In genomic region chr1:218492840-218493239, GRCh38 we compare ENCODE assay signal across 17 cellular contexts.
DNase-seq lines count a peak whose midpoint lies in the region; ATAC-seq, FAIRE-seq and TF ChIP-seq lines count a peak whose summit lies in the region.
"Had no signal": no experiment of that assay in that cellular context is flagged by ENCODE, and none has a peak within 500 bp of the region (broad histone marks: within the 10 kb centered on the region; RNA-seq: fewer than 3 reads in every experiment).

No MANE protein-coding gene starts in this region.

- H2AFZ ChIP-seq in PC-9, result no peak overlapping the region
- no peak overlapping the region for H2AFZ ChIP-seq in H1 (ENCODE audit: low read length)

- H3K9me3 Mint-ChIP-seq in activated naive CD8-positive, alpha-beta T cell treated with anti-CD3 and anti-CD28 coated beads, Interleukin-2, amount 50 U/mL, for 24 hours, result no peaks in the 10 kb centered on the region
- no peaks in the 10 kb centered on the region for H3K9me3 Mint-ChIP-seq in activated naive CD8-positive, alpha-beta T cell treated with anti-CD3 and anti-CD28 coated beads for 36 hours
- H3K9me3 Mint-ChIP-seq in stimulated activated naive B cell treated with anti-CD40 and anti-IgM and Interleukin-4, amounts not matched to agents 10 μg/mL and 1 μg/mL and 100 μg/mL, for 72 hours, result no peaks in the 10 kb centered on the region

- H2BK12ac ChIP-seq in H1 (ENCODE audit: low read depth, low read length), result peak overlapping the region; percentile 96

- H4K5ac ChIP-seq in H1 (ENCODE audit: insufficient read length, low read depth, low read length), result peak overlapping the region; percentile 63

- H3K18ac ChIP-seq in H1 (ENCODE audit: extremely low read depth, low read length), result peak overlapping the region; percentile 4

- H3K4me3 Mint-ChIP-seq in activated naive CD8-positive, alpha-beta T cell treated with anti-CD3 and anti-CD28 coated beads, Interleukin-2, amount 50 U/mL, for 24 hours, result no peak overlapping the region
- H3K4me3 Mint-ChIP-seq in activated naive CD8-positive, alpha-beta T cell treated with anti-CD3 and anti-CD28 coated beads for 36 hours, result no peak overlapping the region
- H3K4me3 Mint-ChIP-seq in stimulated activated naive B cell treated with anti-CD40 and anti-IgM and Interleukin-4, amounts not matched to agents 10 μg/mL and 1 μg/mL and 100 μg/mL, for 72 hours, result no peak overlapping the region

- TF ChIP-seq CTCF in PC-9 (conservative IDR thresholded peaks at IDR 0.05), result no peak
- TF ChIP-seq CTCF in H1 (IDR thresholded peaks at IDR 0.05; ENCODE audit: control extremely low read depth in 1 of 3, insufficient read depth in 1 of 3, low read depth in 1 of 3, low read length in 3 of 3), result no peak

- no peak for TF ChIP-seq RAD21 in H1 (IDR thresholded peaks at IDR 0.05 in 1 of 2, conservative IDR thresholded peaks at IDR 0.05 in 1 of 2; ENCODE audit: low read depth in 2 of 2, low read length in 2 of 2)

- no peaks in the 10 kb centered on the region for H4K20me1 ChIP-seq in PC-9 (ENCODE audit: insufficient read depth)
- no peaks in the 10 kb centered on the region for H4K20me1 ChIP-seq in H1 (replicated peaks in 1 of 2; ENCODE audit: control insufficient read depth in 1 of 2, insufficient read depth in 2 of 2, low read length in 2 of 2)

- peaks cover 26% of the 10 kb centered on the region for H3K9me3 ChIP-seq in PC-9 (ENCODE audit: insufficient read depth, low read depth)
- H3K9me3 ChIP-seq in H1 (ENCODE audit: insufficient read depth in 2 of 2, low read depth in 1 of 2, low read length in 1 of 2), result no peaks in the 10 kb centered on the region

- 91% methylated on average over 2 of the region's 2 CpGs; no CpG with 5 or more reads in 1 of the 2 experiments for WGBS in H1 (ENCODE audit: extremely low coverage in 1 of 2, insufficient coverage in 1 of 2, insufficient read length in 1 of 2, insufficient replicate concordance in 2 of 2, low coverage in 1 of 2, low lambda C conversion rate in 2 of 2, missing lambda C conversion rate in 1 of 2), 2 experiments

- FAIRE-seq in H1 (lab: Jason Lieb, UNC), result no peak

- H3F3A ChIP-seq in PC-9 (ENCODE audit: insufficient read depth, low read depth), result peaks cover 44% of the 10 kb centered on the region

- H3K27ac ChIP-seq in PC-9, result peak overlapping the region; percentile 11; the same call in 1 of the 2 replicates
- no peak overlapping the region for H3K27ac ChIP-seq in H1 (ENCODE audit: low read depth, low read length)

- H3K23ac ChIP-seq in H1 (ENCODE audit: insufficient read length), result no peak overlapping the region

- H4K8ac ChIP-seq in H1 (ENCODE audit: extremely low read depth, insufficient read depth, low read length), result no peak overlapping the region

- no peaks in the 10 kb centered on the region for H3K79me1 ChIP-seq in H1 (ENCODE audit: low read depth, low read length)

- H3K27me3 ChIP-seq in PC-9 (ENCODE audit: insufficient read depth, low read depth), result no peaks in the 10 kb centered on the region
- no peaks in the 10 kb centered on the region for H3K27me3 ChIP-seq in H1 (replicated peaks in 1 of 4; ENCODE audit: control insufficient read depth in 3 of 4, extremely low read depth in 1 of 4, insufficient read depth in 3 of 4, low read length in 3 of 4)

- intact Hi-C loops in PC-9 (cut with micrococcal nuclease; ENCODE audit: unreplicated experiment), result loop anchor here (10.0 kb wide), 2 partner anchors 682 to 1072 kb away; partner anchors contain the start of gene LYPLAL1

- DNase-seq in activated naive CD8-positive, alpha-beta T cell treated with anti-CD3 and anti-CD28 coated beads, Interleukin-2, amount 50 U/mL, for 24 hours, result no peak
- DNase-seq in activated naive CD8-positive, alpha-beta T cell treated with anti-CD3 and anti-CD28 coated beads for 36 hours, result no peak
- DNase-seq in PC-9, result peak in 1 of 2 experiments; percentile 83
- no peak for DNase-seq in H1 (ENCODE audit: low read depth in 1 of 2, low spot score in 2 of 2)
- no peak for DNase-seq in stimulated activated naive B cell treated with anti-CD40 and anti-IgM and Interleukin-4, amounts not matched to agents 10 μg/mL and 1 μg/mL and 100 μg/mL, for 72 hours
- DNase-seq in activated CD4-positive, alpha-beta T cell treated with anti-CD3 and anti-CD28 coated beads, Interleukin-2, amount 50 U/mL, for 48 hours, result no peak
- DNase-seq: 8988T, COR-L47, DMS53, GDM1, H7, NCI-H146, NCI-H69, SHP77 treated with DMSO at 0.1 percent for 48 hours had no signal

- no peaks in the 10 kb centered on the region for H3K9me2 ChIP-seq in PC-9 (ENCODE audit: insufficient read depth)

- H4K91ac ChIP-seq in H1 (replicated peaks; ENCODE audit: insufficient read length, low read length), result no peak overlapping the region

- H3K9ac ChIP-seq in H1 (replicated peaks in 1 of 4; ENCODE audit: extremely low read depth in 1 of 4, low read depth in 3 of 4, low read length in 3 of 4), result no peak overlapping the region

- no peak overlapping the region for H3K56ac ChIP-seq in H1 (replicated peaks; ENCODE audit: insufficient read length, low read depth, low read length)

- H3K23me2 ChIP-seq in H1 (ENCODE audit: low read depth, low read length), result no peaks in the 10 kb centered on the region

- H3K4me2 ChIP-seq in PC-9 (peak overlapping the region; percentile 0; the same call in 1 of the 2 replicates), H1 (ENCODE audit: insufficient read depth in 1 of 2, low read depth in 2 of 2, low read length in 2 of 2) (no peak overlapping the region)

- H3K79me2 ChIP-seq in PC-9 (ENCODE audit: low read depth), result no peaks in the 10 kb centered on the region
- no peaks in the 10 kb centered on the region for H3K79me2 ChIP-seq in H1 (ENCODE audit: control insufficient read depth in 1 of 2, insufficient read depth in 2 of 2, low read length in 2 of 2)

- no peak for TF ChIP-seq EP300 in H1 (IDR thresholded peaks at IDR 0.05; ENCODE audit: borderline replicate concordance in 1 of 2, low read depth in 2 of 2, low read length in 2 of 2)

- H2BK5ac ChIP-seq in H1 (ENCODE audit: low read depth, low read length), result no peak overlapping the region

- no peak overlapping the region for H3K4me3 ChIP-seq in PC-9
- H3K4me3 ChIP-seq in H1 (ENCODE audit: extremely low read depth in 1 of 4, insufficient read depth in 2 of 4, low read depth in 3 of 4, low read length in 4 of 4), result no peak overlapping the region

- H2AK5ac ChIP-seq in H1 (ENCODE audit: low read depth, low read length), result peak overlapping the region; percentile 87; the same call in 1 of the 2 replicates

- TF ChIP-seq POLR2A in H1 (IDR thresholded peaks at IDR 0.05; ENCODE audit: control extremely low read depth in 1 of 2, low read depth in 2 of 2, low read length in 2 of 2), result no peak

- peaks cover 4% of the 10 kb centered on the region for H3K4me1 Mint-ChIP-seq in activated naive CD8-positive, alpha-beta T cell treated with anti-CD3 and anti-CD28 coated beads, Interleukin-2, amount 50 U/mL, for 24 hours
- H3K4me1 Mint-ChIP-seq in activated naive CD8-positive, alpha-beta T cell treated with anti-CD3 and anti-CD28 coated beads for 36 hours, result no peaks in the 10 kb centered on the region
- H3K4me1 Mint-ChIP-seq in stimulated activated naive B cell treated with anti-CD40 and anti-IgM and Interleukin-4, amounts not matched to agents 10 μg/mL and 1 μg/mL and 100 μg/mL, for 72 hours, result peaks cover 2 to 4% of the 10 kb centered on the region in 2 donors
- H3K4me1 Mint-ChIP-seq: CD14-positive monocyte had no signal

- H2BK120ac ChIP-seq in H1 (replicated peaks; ENCODE audit: low read depth, low read length), result peak overlapping the region; percentile 52

- H3K14ac ChIP-seq in H1 (ENCODE audit: insufficient read length), result no peak overlapping the region

- peak overlapping the region; percentile 99; the same call in 1 of the 2 replicates for H2BK15ac ChIP-seq in H1 (ENCODE audit: low read length)

- H3K36me3 ChIP-seq in PC-9 (ENCODE audit: low read depth), result peaks cover 6% of the 10 kb centered on the region; the same call in 1 of the 2 replicates
- H3K36me3 ChIP-seq in H1 (ENCODE audit: control insufficient read depth in 2 of 4, insufficient read depth in 4 of 4, low read length in 3 of 4), result no peaks in the 10 kb centered on the region

- CTCF ChIA-PET in PC-9 (lab: Charles Lee), result no interaction called here
- CTCF ChIA-PET in H1 (lab: Charles Lee; ENCODE audit: partially characterized antibody), result interaction anchor here (0.6 to 3.9 kb wide), 3 partner anchors 28 to 325 kb away, joined by 3 to 15 read pairs (median 3); no protein-coding TSS in a partner anchor

- H3K36me3 Mint-ChIP-seq in activated naive CD8-positive, alpha-beta T cell treated with anti-CD3 and anti-CD28 coated beads, Interleukin-2, amount 50 U/mL, for 24 hours (ENCODE audit: low read depth), result no peaks in the 10 kb centered on the region
- no peaks in the 10 kb centered on the region for H3K36me3 Mint-ChIP-seq in activated naive CD8-positive, alpha-beta T cell treated with anti-CD3 and anti-CD28 coated beads for 36 hours
- no peaks in the 10 kb centered on the region for H3K36me3 Mint-ChIP-seq in stimulated activated naive B cell treated with anti-CD40 and anti-IgM and Interleukin-4, amounts not matched to agents 10 μg/mL and 1 μg/mL and 100 μg/mL, for 72 hours
- H3K36me3 Mint-ChIP-seq: CD14-positive monocyte had no signal

- H3K27me3 Mint-ChIP-seq in activated naive CD8-positive, alpha-beta T cell treated with anti-CD3 and anti-CD28 coated beads, Interleukin-2, amount 50 U/mL, for 24 hours, result peaks cover 7% of the 10 kb centered on the region
- H3K27me3 Mint-ChIP-seq in activated naive CD8-positive, alpha-beta T cell treated with anti-CD3 and anti-CD28 coated beads for 36 hours, result peaks cover 13% of the 10 kb centered on the region
- peaks cover 5 to 10% of the 10 kb centered on the region in 2 donors for H3K27me3 Mint-ChIP-seq in stimulated activated naive B cell treated with anti-CD40 and anti-IgM and Interleukin-4, amounts not matched to agents 10 μg/mL and 1 μg/mL and 100 μg/mL, for 72 hours

- POLR2A ChIA-PET in PC-9 (lab: Charles Lee; ENCODE audit: unreplicated experiment), result interaction anchor here (0.6 to 1.0 kb wide), 4 partner anchors 11 to 213 kb away, joined by 3 to 8 read pairs (median 5); no protein-coding TSS in a partner anchor
- POLR2A ChIA-PET in H1 (lab: Charles Lee; ENCODE audit: partially characterized antibody), result no interaction called here

- H3K4ac ChIP-seq in H1 (replicated peaks; ENCODE audit: insufficient read length, low read depth, low read length), result peak overlapping the region; percentile 45

- BruUV-seq in PC-9 (replicated peaks; lab: Mats Ljungman, UMichigan), result no TSS peak

- H3K4me1 ChIP-seq in PC-9 (replicated peaks; ENCODE audit: insufficient read depth) (peaks cover 69% of the 10 kb centered on the region), H1 (replicated peaks in 1 of 4; ENCODE audit: control insufficient read depth in 3 of 4, insufficient read depth in 4 of 4, low read length in 3 of 4) (peaks cover 0 to 9% (median 5%) of the 10 kb centered on the region in 4 experiments; a peak in 6 of 7 replicates)

- no peak overlapping the region for H3K27ac Mint-ChIP-seq in activated naive CD8-positive, alpha-beta T cell treated with anti-CD3 and anti-CD28 coated beads, Interleukin-2, amount 50 U/mL, for 24 hours
- H3K27ac Mint-ChIP-seq in activated naive CD8-positive, alpha-beta T cell treated with anti-CD3 and anti-CD28 coated beads for 36 hours, result no peak overlapping the region
- H3K27ac Mint-ChIP-seq in stimulated activated naive B cell treated with anti-CD40 and anti-IgM and Interleukin-4, amounts not matched to agents 10 μg/mL and 1 μg/mL and 100 μg/mL, for 72 hours, result peak overlapping the region; percentile 5
- H3K27ac Mint-ChIP-seq: CD14-positive monocyte had no signal

- peak overlapping the region; percentile 76; the same call in 1 of the 2 replicates for H2BK20ac ChIP-seq in H1 (ENCODE audit: low read length)

- peak; percentile 15 for ATAC-seq in activated naive CD8-positive, alpha-beta T cell treated with anti-CD3 and anti-CD28 coated beads, Interleukin-2, amount 50 U/mL, for 24 hours
- no peak for ATAC-seq in stimulated activated naive B cell treated with anti-CD40 and anti-IgM and Interleukin-4, amounts not matched to agents 10 μg/mL and 1 μg/mL and 100 μg/mL, for 72 hours (replicated peaks)
- ATAC-seq in GM18858 (IDR thresholded peaks at IDR 0.05; ENCODE audit: unreplicated experiment) (no peak), HG03045 (IDR thresholded peaks at IDR 0.05; ENCODE audit: unreplicated experiment) (no peak)
